16 cellular contexts compared by ENCODE assay signal in genomic region chr1:241208910-241209414, GRCh38.
"Had no signal": no experiment of that assay in that cellular context is flagged by ENCODE, and none has a peak within 500 bp of the region (broad histone marks: within the 10 kb centered on the region; RNA-seq: fewer than 3 reads in every experiment).

No MANE protein-coding gene starts in this region.

- H3K4me1 ChIP-seq: right atrium auricular region, tibial artery had no signal

- ATAC-seq: activated naive CD4-positive, alpha-beta T cell treated with anti-CD3 and anti-CD28 coated beads, Interleukin-2, amount 50 U/mL, for 72 hours; esophagus mucosa; natural killer cell had no signal

- H3K36me3 ChIP-seq: neutrophil, right atrium auricular region, tibial artery had no signal

- H3K27me3 ChIP-seq: neutrophil, right atrium auricular region, tibial artery had no signal

- H3K27ac ChIP-seq: neutrophil, right atrium auricular region, tibial artery had no signal

- H3K4me3 ChIP-seq: right atrium auricular region, tibial artery had no signal

- DNase-seq: activated CD4-positive, alpha-beta memory T cell treated with anti-CD3 and anti-CD28 coated beads, Interleukin-2, amount 10 ng/mL, durations not matched to agents 7 days and 5 days; activated CD4-positive, alpha-beta T cell treated with anti-CD3 and anti-CD28 coated beads for 4 hours; activated effector memory CD4-positive, alpha-beta T cell treated with Interleukin-2 at 50 U/mL for 16 hours; activated T-cell treated with anti-CD3 and anti-CD28 coated beads, Interleukin-2, amount 50 U/mL, for 24 hours; amniotic stem cell; mesenchymal stem cell; natural killer cell; posterior cingulate gyrus; stimulated activated CD4-positive, alpha-beta T cell treated with anti-CD3 and anti-CD28 coated beads, Interleukin-15, amount 100 ng/mL, for 24 hours; stimulated activated CD4-positive, alpha-beta T cell treated with anti-CD3 and anti-CD28 coated beads, Interleukin-4, amount 100 ng/mL, for 24 hours; stimulated activated naive CD4-positive, alpha-beta T cell; tibial artery had no signal

- H3K9me3 ChIP-seq: neutrophil, right atrium auricular region, tibial artery had no signal
